7 cellular contexts compared by ENCODE assay signal in the genomic region with DNA sequence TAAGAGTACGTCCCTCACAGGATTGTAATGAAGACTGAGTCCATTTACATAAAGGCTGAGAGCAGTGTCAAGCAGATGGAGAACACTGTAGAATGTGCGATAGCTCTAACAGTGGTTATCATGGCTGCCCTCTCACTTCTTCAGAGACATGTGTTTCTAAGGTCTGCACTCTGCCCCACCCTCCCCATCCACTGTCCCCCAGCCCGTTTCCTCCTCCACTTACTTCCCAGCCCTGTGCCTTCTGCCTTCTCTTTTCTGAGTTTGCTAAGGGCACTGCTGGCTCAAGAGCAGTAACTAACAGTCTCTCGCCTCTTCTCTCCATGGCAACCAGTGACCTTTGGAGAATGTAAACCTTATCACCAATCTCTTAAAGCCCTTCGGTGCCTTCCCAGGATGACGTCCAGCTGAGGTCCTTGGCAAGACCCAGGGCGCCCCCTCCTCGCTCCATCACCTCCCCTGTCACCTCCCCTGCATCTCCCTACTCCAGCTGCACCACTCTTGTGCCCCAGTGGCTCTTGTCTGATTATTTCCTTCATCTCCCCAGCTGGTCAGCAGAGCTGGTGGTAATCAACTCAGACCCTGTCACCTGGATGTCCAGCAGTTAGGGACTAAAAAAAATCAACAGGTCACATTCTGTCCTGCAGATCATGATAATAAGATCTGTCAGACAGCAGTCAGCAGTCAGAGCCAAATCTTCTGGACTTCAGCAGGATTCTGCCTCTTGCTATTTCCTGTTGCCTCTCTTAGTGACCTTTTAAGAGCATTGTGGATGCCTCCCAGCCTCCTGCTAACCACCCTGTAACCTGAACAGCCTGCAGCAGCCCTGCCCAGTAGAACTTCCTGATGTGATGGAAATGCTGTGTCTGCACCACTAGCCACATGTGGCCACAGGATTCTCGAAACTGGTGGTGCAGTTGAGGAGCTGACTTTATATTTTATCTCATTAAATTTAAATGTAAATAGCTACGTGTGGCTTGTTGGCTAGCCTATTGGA. TPM values are rescaled to one million over a fixed set of nuclear protein-coding genes. Genes with fewer than 3 reads are reported as not detected.
DNase-seq lines count a peak whose midpoint lies in the region; ATAC-seq and TF ChIP-seq lines count a peak whose summit lies in the region.

No MANE protein-coding gene starts in this region.

- no peak overlapping the region for H4K5ac ChIP-seq in H9 (ENCODE audit: insufficient read length, low read depth, low read length)

- H2BK20ac ChIP-seq in H9 (ENCODE audit: low read depth, low read length, poor library complexity, severe bottlenecking), result no peak overlapping the region

- H3K4me3 Mint-ChIP-seq in H9 (peak overlapping the region in 1 of 2 experiments; percentile 31; a peak in 1 of 5 replicates), progenitor cell of endocrine pancreas (ENCODE audit: low read depth) (peak overlapping the region; percentile 15)

- no CpG with 5 or more reads among the region's 10 CpGs for WGBS in H9 (ENCODE audit: extremely low coverage, insufficient read length, low lambda C conversion rate)
- 79% methylated on average over 10 of the region's 10 CpGs for WGBS in SK-N-SH (ENCODE audit: low lambda C conversion rate)

- H3K36me3 ChIP-seq in SK-N-SH (replicated peaks in 1 of 2; ENCODE audit: control insufficient read depth in 1 of 2, insufficient read depth in 2 of 2, low read length in 1 of 2), result peaks cover 3 to 5% of the 10 kb centered on the region in 2 experiments

- H2AK5ac ChIP-seq in H9 (ENCODE audit: insufficient read length, low read length), result no peak overlapping the region

- H3K4me1 Mint-ChIP-seq in H9, result peaks cover 45 to 49% of the 10 kb centered on the region in 2 experiments
- H3K4me1 Mint-ChIP-seq in progenitor cell of endocrine pancreas (ENCODE audit: low read depth), result peaks cover 28% of the 10 kb centered on the region

- H3K9ac ChIP-seq in H9 (ENCODE audit: extremely low read depth, insufficient read length, low read length), result no peak overlapping the region
- no peak overlapping the region for H3K9ac ChIP-seq in SK-N-SH

- H2AFZ ChIP-seq in H9 (ENCODE audit: low read length) (no peak overlapping the region), SK-N-SH (ENCODE audit: low read depth) (no peak overlapping the region)

- H3T11ph ChIP-seq in H9 (ENCODE audit: low read length), result no peak overlapping the region

- no peak overlapping the region for H2BK12ac ChIP-seq in H9 (ENCODE audit: insufficient read length, low read depth, low read length)

- H3K9me3 Mint-ChIP-seq in H9 (no peaks in the 10 kb centered on the region; a peak in 1 of 5 replicates), progenitor cell of endocrine pancreas (ENCODE audit: low read depth) (no peaks in the 10 kb centered on the region)

- H3K27me3 ChIP-seq in H9 (ENCODE audit: insufficient read depth, low read length), result no peaks in the 10 kb centered on the region
- H3K27me3 ChIP-seq in SK-N-SH (ENCODE audit: insufficient read depth), result no peaks in the 10 kb centered on the region

- no peak overlapping the region for H3K56ac ChIP-seq in H9 (ENCODE audit: insufficient read length, low read depth, low read length)

- H3K79me2 ChIP-seq in H9 (ENCODE audit: insufficient read depth, low read length) (peaks cover 11% of the 10 kb centered on the region), SK-N-SH (ENCODE audit: insufficient read depth) (no peaks in the 10 kb centered on the region)

- ATAC-seq in HG03520 (IDR thresholded peaks at IDR 0.05; ENCODE audit: unreplicated experiment) (no peak), GM18858 (IDR thresholded peaks at IDR 0.05; ENCODE audit: unreplicated experiment) (no peak)

- H3K27ac ChIP-seq in H9 (ENCODE audit: insufficient read length, low read depth, low read length) (peak overlapping the region; percentile 33), SK-N-SH (ENCODE audit: low read depth in 2 of 2, low read length in 1 of 2) (peak overlapping the region in 1 of 2 experiments; percentile 24; a peak in 2 of 4 replicates)

- no peaks in the 10 kb centered on the region for H3F3A ChIP-seq in SK-N-SH (replicated peaks; ENCODE audit: insufficient read depth)

- no peaks in the 10 kb centered on the region for H3K23me2 ChIP-seq in H9 (ENCODE audit: insufficient read length, low read depth, low read length, poor library complexity, severe bottlenecking)

- H3K4me2 ChIP-seq in H9 (ENCODE audit: insufficient read depth, insufficient read length, low read length), result no peak overlapping the region
- peak overlapping the region; percentile 21; the same call in 1 of the 2 replicates for H3K4me2 ChIP-seq in SK-N-SH

- POLR2A ChIA-PET in SK-N-SH (lab: Yijun Ruan, JAX), result no interaction called here

- H3K23ac ChIP-seq in H9 (ENCODE audit: insufficient read length, low read depth, low read length), result no peak overlapping the region

- peak overlapping the region; percentile 48; the same call in 1 of the 2 replicates for H3K14ac ChIP-seq in H9 (ENCODE audit: insufficient read depth, low read length)

- no peaks in the 10 kb centered on the region for H3K79me1 ChIP-seq in H9 (ENCODE audit: insufficient read depth, low read depth, low read length, poor library complexity, severe bottlenecking)

- DNase-seq in H9, result peak; percentile 62
- DNase-seq in SK-N-SH, result peak; percentile 50
- DNase-seq in fibroblast of mammary gland (ENCODE audit: low read depth), result peak; percentile 34
- no peak for DNase-seq in progenitor cell of endocrine pancreas (ENCODE audit: low spot score, unreplicated experiment)
- DNase-seq in NCI-H1092 treated with DMSO at 0.1 percent for 48 hours (lab: John Stamatoyannopoulos, UW), result no peak

- H2BK5ac ChIP-seq in H9 (ENCODE audit: insufficient read length, low read length), result no peak overlapping the region

- H2BK15ac ChIP-seq in H9 (ENCODE audit: low read depth, low read length), result no peak overlapping the region

- no peak overlapping the region for H4K8ac ChIP-seq in H9 (replicated peaks; ENCODE audit: insufficient read length, low read depth, low read length)

- no peaks in the 10 kb centered on the region for H3K9me2 ChIP-seq in SK-N-SH

- no peaks in the 10 kb centered on the region for H3K27me3 Mint-ChIP-seq in H9 (ENCODE audit: low read depth)
- H3K27me3 Mint-ChIP-seq in progenitor cell of endocrine pancreas, result no peaks in the 10 kb centered on the region

- no peak for TF ChIP-seq EP300 in SK-N-SH (IDR thresholded peaks at IDR 0.05; ENCODE audit: borderline replicate concordance in 1 of 2, low read depth in 1 of 2, low read length in 1 of 2)

- H3K4me3 ChIP-seq in SK-N-SH (ENCODE audit: low read depth in 2 of 2, low read length in 1 of 2) (no peak overlapping the region), fibroblast of mammary gland (ENCODE audit: control insufficient read depth, low read depth, low read length) (no peak overlapping the region)

- no peak overlapping the region for H2BK120ac ChIP-seq in H9 (ENCODE audit: low read depth, low read length, poor library complexity, severe bottlenecking)

- H3K36me3 Mint-ChIP-seq in H9 (ENCODE audit: insufficient read depth in 1 of 3, low read depth in 3 of 3) (peaks cover 23 to 34% (median 30%) of the 10 kb centered on the region in 3 experiments; a peak in 6 of 7 replicates), progenitor cell of endocrine pancreas (ENCODE audit: insufficient read depth) (peaks cover 8% of the 10 kb centered on the region)

- H3K4ac ChIP-seq in H9 (ENCODE audit: low read depth, low read length), result no peak overlapping the region

- peaks cover 8% of the 10 kb centered on the region for H3K4me1 ChIP-seq in H9 (ENCODE audit: insufficient read depth, low read length)
- H3K4me1 ChIP-seq in SK-N-SH (ENCODE audit: control insufficient read depth in 1 of 2, insufficient read depth in 2 of 2, low read depth in 1 of 2, low read length in 1 of 2), result peaks cover 7 to 9% of the 10 kb centered on the region in 2 experiments; a peak in 2 of 4 replicates

- no peak overlapping the region for H3K18ac ChIP-seq in H9 (ENCODE audit: insufficient read length, low read depth, low read length)

- CTCF ChIA-PET in SK-N-SH (lab: Yijun Ruan, JAX), result interaction anchor here (0.9 to 4.1 kb wide), 7 partner anchors 9 to 152 kb away, joined by 3 to 21 read pairs (median 9); a partner anchor contains a TSS

- no peak for TF ChIP-seq CTCF in H9 (conservative IDR thresholded peaks at IDR 0.05)
- no peak for TF ChIP-seq CTCF in SK-N-SH (IDR thresholded peaks at IDR 0.05)
- no peak for TF ChIP-seq CTCF in fibroblast of mammary gland (conservative IDR thresholded peaks at IDR 0.05; ENCODE audit: control insufficient read depth, insufficient read depth, low read depth, low read length)
- no peak for TF ChIP-seq CTCF in progenitor cell of endocrine pancreas (IDR thresholded peaks at IDR 0.05; ENCODE audit: unreplicated experiment)

- no peak overlapping the region for H4K91ac ChIP-seq in H9 (ENCODE audit: insufficient read length, low read depth, low read length)

- H3K27ac Mint-ChIP-seq in H9, result peak overlapping the region; percentile 63 to 94 (median 92); a peak in 6 of 7 replicates
- H3K27ac Mint-ChIP-seq in progenitor cell of endocrine pancreas, result peak overlapping the region; percentile 65

- no peak for TF ChIP-seq RAD21 in SK-N-SH (IDR thresholded peaks at IDR 0.05; ENCODE audit: low read length)

- no peaks in the 10 kb centered on the region for H4K20me1 ChIP-seq in H9 (ENCODE audit: control insufficient read depth, insufficient read depth, insufficient read length)
- H4K20me1 ChIP-seq in SK-N-SH (ENCODE audit: insufficient read depth), result no peaks in the 10 kb centered on the region

- no peaks in the 10 kb centered on the region for H3K9me3 ChIP-seq in H9 (ENCODE audit: control insufficient read depth, low read depth, low read length)
- H3K9me3 ChIP-seq in SK-N-SH, result no peaks in the 10 kb centered on the region

TF ChIP-seq in SK-N-SH, 30 proteins besides CTCF, POLR2A, EP300 and RAD21 (continues in another document):
- TF ChIP-seq NFIC (IDR thresholded peaks at IDR 0.05; ENCODE audit: borderline replicate concordance) (0 out of 2 replicates have a peak, but pooled peaks have one; percentile 16), GATA2 (CRISPR knock-in tag; IDR thresholded peaks at IDR 0.05) (peak; percentile 33)

RNA-seq across cellular contexts. Expression of a gene that starts 9.0 kb away (rescaled TPM):
- total RNA-seq in H9 (2021) (34.4 and 36.7 TPM in 2 replicates), progenitor cell of endocrine pancreas (25.7 and 28.6 TPM in 2 replicates)
- 14.1 and 15.7 TPM in 2 replicates for polyA plus RNA-seq in SK-N-SH (2012; rRNA removed)
- polyA plus RNA-seq in SK-N-SH (2012; cell fraction: cytosol; rRNA removed), result 21.7 and 23.6 TPM in 2 replicates
- 5.3 and 8.4 TPM in 2 replicates for polyA plus RNA-seq in SK-N-SH (2012; cell fraction: nucleus; rRNA removed)

RNA-seq across cellular contexts. Expression of a gene that starts 30.6 kb away (rescaled TPM):
- total RNA-seq in H9 (2021) (not detected in 2 replicates), progenitor cell of endocrine pancreas (not detected in 2 replicates)
- not detected in 2 replicates for polyA plus RNA-seq in SK-N-SH (2012; rRNA removed)
- not detected in 2 replicates for polyA plus RNA-seq in SK-N-SH (2012; cell fraction: cytosol; rRNA removed)
- not detected in 2 replicates for polyA plus RNA-seq in SK-N-SH (2012; cell fraction: nucleus; rRNA removed)

Comparison
In these comparisons a context has a peak if more than half of its experiments do, and no peak if none do; other contexts are left out.
1. DNase-seq: peak in H9 (single experiment), SK-N-SH (single experiment) and fibroblast of mammary gland (single experiment); none in progenitor cell of endocrine pancreas (single experiment) and NCI-H1092 treated with DMSO at 0.1 percent for 48 hours (single experiment).